ENCODE assay signal across 14 cellular contexts in the genomic region with DNA sequence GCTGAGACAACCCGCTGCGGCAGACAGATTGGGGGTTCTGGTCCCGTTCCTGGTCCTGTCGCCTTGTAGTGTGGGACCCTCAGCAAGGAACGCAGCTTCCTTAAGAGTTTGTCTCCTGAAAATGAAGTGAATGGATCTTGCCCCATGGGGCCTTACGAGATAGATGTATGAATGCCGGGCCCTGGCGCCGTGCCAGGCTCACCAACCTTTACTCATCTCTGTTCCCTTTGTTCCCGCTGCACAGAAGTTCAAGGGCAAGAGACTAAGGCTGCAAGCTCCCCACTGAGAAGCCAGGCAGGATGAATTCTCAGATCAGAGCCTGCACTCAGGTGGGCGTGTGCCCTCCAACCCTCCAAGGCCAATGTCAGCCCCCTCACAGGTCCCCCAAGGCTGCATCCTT.
DNase-seq lines count a peak whose midpoint lies in the region; ATAC-seq, FAIRE-seq and TF ChIP-seq lines count a peak whose summit lies in the region.
"Had no signal": no experiment of that assay in that cellular context is flagged by ENCODE, and none has a peak within 500 bp of the region (broad histone marks: within the 10 kb centered on the region; RNA-seq: fewer than 3 reads in every experiment).

No MANE protein-coding gene starts in this region.

- no peak for ATAC-seq in CD4-positive, alpha-beta T cell (ENCODE audit: poor library complexity)
- no peak for ATAC-seq in GM19023 (IDR thresholded peaks at IDR 0.05; ENCODE audit: unreplicated experiment)

- H3K79me2 ChIP-seq in OCI-LY7 (ENCODE audit: insufficient read depth, low read depth, low read length) = no peaks in the 10 kb centered on the region
- H3K79me2 ChIP-seq: parathyroid adenoma had no signal

- DNase-seq in T-helper 2 cell treated with Interferon-gamma antibody and Interleukin-4, amounts not matched to agents 5 μg/mL and 100 μg/mL, for 36 hours (ENCODE audit: low spot score) = no peak
- no peak for DNase-seq in T-helper 2 cell
- no peak for DNase-seq in OCI-LY7 (ENCODE audit: low spot score)
- DNase-seq in small intestine = peak; percentile 8
- no peak for DNase-seq in CD4-positive, alpha-beta T cell
- no peak for DNase-seq in NCI-H2081 (lab: John Stamatoyannopoulos, UW)
- DNase-seq: activated CD4-positive, alpha-beta T cell treated with anti-CD3 and anti-CD28 coated beads, Interleukin-2, amount 50 U/mL, for 4 hours; erythroblast; head of caudate nucleus; Kasumi-1; stomach had no signal

- H3K9me3 Mint-ChIP-seq in T-helper 2 cell treated with Interferon-gamma antibody and Interleukin-4, amounts not matched to agents 5 μg/mL and 100 μg/mL, for 36 hours = no peaks in the 10 kb centered on the region
- no peaks in the 10 kb centered on the region for H3K9me3 Mint-ChIP-seq in CD4-positive, alpha-beta T cell

- H3K4me2 ChIP-seq in OCI-LY7 (ENCODE audit: low read length) = peak overlapping the region; percentile 62

- WGBS in small intestine, 3 donors = 53 to 72% (median 60%) methylated on average over 11 of the region's 11 CpGs

- H3K9me2 ChIP-seq in OCI-LY7 (ENCODE audit: insufficient read depth, low read length) = no peaks in the 10 kb centered on the region

- TF ChIP-seq CTCF in OCI-LY7 (conservative IDR thresholded peaks at IDR 0.05; ENCODE audit: low read length) = no peak
- TF ChIP-seq CTCF in CD4-positive, alpha-beta T cell (IDR thresholded peaks at IDR 0.05) = no peak

- H3K36me3 ChIP-seq in KOPT-K1 (ENCODE audit: insufficient read depth, low read length) (no peaks in the 10 kb centered on the region), OCI-LY7 (ENCODE audit: insufficient read depth, low read length) (no peaks in the 10 kb centered on the region), small intestine (ENCODE audit: control insufficient read depth in 2 of 2, insufficient read depth in 2 of 2, low read length in 2 of 2) (no peaks in the 10 kb centered on the region)
- H3K36me3 ChIP-seq: stomach had no signal

- H3K4me3 ChIP-seq in OCI-LY7 (ENCODE audit: low read depth, low read length, poor library complexity, severe bottlenecking) (no peak overlapping the region), small intestine (ENCODE audit: low read depth in 1 of 2, low read length in 2 of 2) (no peak overlapping the region)
- H3K4me3 ChIP-seq: stomach had no signal

- FAIRE-seq in small intestine (lab: Jason Lieb, UNC) = no peak

- POLR2A ChIA-PET in OCI-LY7 (lab: Charles Lee) = interaction anchor here (0.6 kb wide), 1 partner anchor 8 kb away, joined by 5 read pairs; no protein-coding TSS in a partner anchor
- POLR2A ChIA-PET in CD4-positive, alpha-beta T cell (lab: Charles Lee) = no interaction called here

- H3K27me3 Mint-ChIP-seq in T-helper 2 cell treated with Interferon-gamma antibody and Interleukin-4, amounts not matched to agents 5 μg/mL and 100 μg/mL, for 36 hours (ENCODE audit: low read depth) = peaks cover 4% of the 10 kb centered on the region
- peaks cover 11% of the 10 kb centered on the region for H3K27me3 Mint-ChIP-seq in CD4-positive, alpha-beta T cell

- H3K9me3 ChIP-seq in KOPT-K1 (ENCODE audit: insufficient read depth, low read length, poor library complexity, severe bottlenecking) = no peaks in the 10 kb centered on the region
- H3K9me3 ChIP-seq in OCI-LY7 (ENCODE audit: low read length) = no peaks in the 10 kb centered on the region
- H3K9me3 ChIP-seq in small intestine (ENCODE audit: control insufficient read depth, low read depth) = no peaks in the 10 kb centered on the region
- H3K9me3 ChIP-seq in CD4-positive, alpha-beta T cell (ENCODE audit: control insufficient read depth, low read length) = no peaks in the 10 kb centered on the region
- H3K9me3 ChIP-seq: stomach had no signal

- H3K4me1 ChIP-seq in OCI-LY7 (ENCODE audit: insufficient read depth, low read length, poor library complexity, severe bottlenecking) (peaks cover 49% of the 10 kb centered on the region), small intestine (ENCODE audit: control insufficient read depth in 2 of 2, insufficient read depth in 1 of 2, low read depth in 1 of 2, low read length in 1 of 2) (no peaks in the 10 kb centered on the region)
- H3K4me1 ChIP-seq: parathyroid adenoma had no signal

- peak overlapping the region; percentile 65 for H3K4me3 Mint-ChIP-seq in T-helper 2 cell treated with Interferon-gamma antibody and Interleukin-4, amounts not matched to agents 5 μg/mL and 100 μg/mL, for 36 hours
- H3K4me3 Mint-ChIP-seq in CD4-positive, alpha-beta T cell = no peak overlapping the region

- no peak overlapping the region for H2AFZ ChIP-seq in OCI-LY7 (ENCODE audit: low read length)
- H2AFZ ChIP-seq: parathyroid adenoma had no signal

- CTCF ChIA-PET in OCI-LY7 (lab: Charles Lee; ENCODE audit: unreplicated experiment) = no interaction called here
- CTCF ChIA-PET in CD4-positive, alpha-beta T cell (lab: Charles Lee) = interaction anchor here (0.5 kb wide), 1 partner anchor 1901 kb away, joined by 3 read pairs; no protein-coding TSS in a partner anchor

- intact Hi-C loops in OCI-LY7 (cut with micrococcal nuclease; ENCODE audit: unreplicated experiment) = loop anchor here (10.0 kb wide), 2 partner anchors 141 to 219 kb away; no protein-coding TSS in a partner anchor
- intact Hi-C loops in CD4-positive, alpha-beta T cell (cut with DNase I, micrococcal nuclease) = no loop called here

- H4K20me1 ChIP-seq in OCI-LY7 (ENCODE audit: insufficient read depth, low read length) = no peaks in the 10 kb centered on the region

- peak overlapping the region; percentile 23 for H3K27ac ChIP-seq in KOPT-K1 (ENCODE audit: low read depth, low read length, poor library complexity, severe bottlenecking)
- H3K27ac ChIP-seq in OCI-LY7 (ENCODE audit: low read depth, low read length, poor library complexity, severe bottlenecking) = no peak overlapping the region
- no peak overlapping the region for H3K27ac ChIP-seq in small intestine (ENCODE audit: low read depth in 1 of 2, low read length in 1 of 2)
- H3K27ac ChIP-seq in CD4-positive, alpha-beta T cell (ENCODE audit: low read depth, low read length) = no peak overlapping the region
- H3K27ac ChIP-seq: parathyroid adenoma, stomach had no signal

- peaks cover 0 to 3% of the 10 kb centered on the region in 2 donors for H3K27me3 ChIP-seq in small intestine (ENCODE audit: control insufficient read depth in 2 of 2, insufficient read depth in 2 of 2, low read length in 2 of 2)
- H3K27me3 ChIP-seq in CD4-positive, alpha-beta T cell (ENCODE audit: control insufficient read depth, insufficient read depth, low read length) = no peaks in the 10 kb centered on the region

- H3K36me3 Mint-ChIP-seq in T-helper 2 cell treated with Interferon-gamma antibody and Interleukin-4, amounts not matched to agents 5 μg/mL and 100 μg/mL, for 36 hours (ENCODE audit: low read depth) = no peaks in the 10 kb centered on the region
- no peaks in the 10 kb centered on the region for H3K36me3 Mint-ChIP-seq in CD4-positive, alpha-beta T cell (ENCODE audit: low read depth)

- no TSS peak for BruUV-seq in OCI-LY7 (replicated peaks; lab: Mats Ljungman, UMichigan)

- no peak overlapping the region for H3K27ac Mint-ChIP-seq in T-helper 2 cell treated with Interferon-gamma antibody and Interleukin-4, amounts not matched to agents 5 μg/mL and 100 μg/mL, for 36 hours
- H3K27ac Mint-ChIP-seq in CD4-positive, alpha-beta T cell = no peak overlapping the region

- peaks cover 28% of the 10 kb centered on the region for H3K4me1 Mint-ChIP-seq in T-helper 2 cell treated with Interferon-gamma antibody and Interleukin-4, amounts not matched to agents 5 μg/mL and 100 μg/mL, for 36 hours (ENCODE audit: low read depth)
- H3K4me1 Mint-ChIP-seq in CD4-positive, alpha-beta T cell (ENCODE audit: low read depth) = peaks cover 24% of the 10 kb centered on the region
